ENCODE assay signal across 14 cellular contexts in the genomic region with DNA sequence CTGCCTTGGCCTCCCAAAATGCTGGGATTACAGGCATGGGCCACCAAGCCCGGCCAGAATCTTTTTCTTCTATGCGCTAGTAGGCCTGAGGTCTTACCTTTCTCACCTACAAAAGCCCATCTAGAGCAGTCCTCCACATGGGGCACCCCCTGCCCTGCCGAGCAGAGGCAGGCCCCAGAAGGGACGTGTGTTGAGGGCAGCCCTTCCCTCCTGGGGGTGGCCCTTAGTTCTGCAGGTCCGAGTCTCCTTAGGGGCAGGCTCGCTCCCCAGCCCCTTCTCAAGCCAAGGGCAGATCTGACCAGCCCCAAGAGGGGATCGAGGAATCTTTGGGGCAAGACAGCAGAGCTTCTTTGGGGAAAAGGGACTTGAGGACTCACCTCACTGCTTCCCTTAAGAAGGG. TPM values are rescaled to one million over a fixed set of nuclear protein-coding genes. Genes with fewer than 3 reads are reported as not detected.
DNase-seq lines count a peak whose midpoint lies in the region; ATAC-seq and TF ChIP-seq lines count a peak whose summit lies in the region.
"Had no signal": no experiment of that assay in that cellular context is flagged by ENCODE, and none has a peak within 500 bp of the region (broad histone marks: within the 10 kb centered on the region; RNA-seq: fewer than 3 reads in every experiment).

No MANE protein-coding gene starts in this region.

- peak overlapping the region; percentile 86 for H2BK12ac ChIP-seq in neuronal stem cell (ENCODE audit: low read length)

- H3K23ac ChIP-seq in neuronal stem cell (ENCODE audit: low read depth, low read length, poor library complexity), result no peak overlapping the region

- no peak overlapping the region for H3K4me3 ChIP-seq in neuronal stem cell (ENCODE audit: low read length in 2 of 2)
- H3K4me3 ChIP-seq in vagina, result no peak overlapping the region

- no peaks in the 10 kb centered on the region for H3K79me1 ChIP-seq in neuronal stem cell (ENCODE audit: low read depth, low read length)

- no peak overlapping the region for H3K27ac Mint-ChIP-seq in stimulated activated naive CD8-positive, alpha-beta T cell treated with anti-CD3 and anti-CD28 coated beads, Interleukin-15, amount 100 ng/mL, for 72 hours
- H3K27ac Mint-ChIP-seq: CD8-positive, alpha-beta T cell had no signal

- intact Hi-C loops in vagina (cut with DNase I), result loop anchor here (2.0 to 10.0 kb wide), 3 partner anchors 111 to 401 kb away; a partner anchor contains a TSS

- TF ChIP-seq CTCF in RWPE1 (conservative IDR thresholded peaks at IDR 0.05; ENCODE audit: low read depth) (no peak), vagina (IDR thresholded peaks at IDR 0.05) (no peak)

- no peak overlapping the region for H2BK120ac ChIP-seq in neuronal stem cell (ENCODE audit: low read depth, low read length)

- no peak overlapping the region for H2AFZ ChIP-seq in neuronal stem cell (ENCODE audit: low read length)

- no peak for DNase-seq in stimulated activated naive CD8-positive, alpha-beta T cell treated with anti-CD3 and anti-CD28 coated beads, Interleukin-15, amount 100 ng/mL, for 72 hours
- DNase-seq in stimulated activated naive CD8-positive, alpha-beta T cell treated with anti-CD3 and anti-CD28 coated beads, Interleukin-15, Interleukin-2, amounts not matched to agents 100 U/mL and 50 U/mL, for 24 hours, result no peak
- DNase-seq in RWPE1 (ENCODE audit: low spot score) (no peak), neuronal stem cell (ENCODE audit: low spot score) (no peak), vagina (ENCODE audit: extremely low spot score in 2 of 2) (peak in 1 of 2 donors; percentile 89), NCI-H82 (lab: John Stamatoyannopoulos, UW) (no peak), ACHN (no peak), OCI-M2 (lab: John Stamatoyannopoulos, UW; ENCODE audit: unreplicated experiment) (no peak)
- DNase-seq: DMS153 had no signal

- peak overlapping the region; percentile 62 for H3K27ac ChIP-seq in RWPE1
- no peak overlapping the region for H3K27ac ChIP-seq in neuronal stem cell (replicated peaks; ENCODE audit: low read length)
- peak overlapping the region; percentile 28 for H3K27ac ChIP-seq in vagina
- H3K27ac ChIP-seq: C4-2B had no signal

- no peak overlapping the region for H4K91ac ChIP-seq in neuronal stem cell (ENCODE audit: low read depth, low read length, poor library complexity)

- no CpG with 5 or more reads among the region's 7 CpGs for WGBS in neuronal stem cell (ENCODE audit: extremely low coverage in 2 of 2, insufficient read length in 2 of 2, insufficient replicate concordance in 1 of 2), 2 donors

- H3K4ac ChIP-seq in neuronal stem cell (ENCODE audit: low read length), result no peak overlapping the region

- H3K18ac ChIP-seq in neuronal stem cell (ENCODE audit: low read length), result peak overlapping the region; percentile 83

- peaks cover 5% of the 10 kb centered on the region for H3K27me3 Mint-ChIP-seq in stimulated activated naive CD8-positive, alpha-beta T cell treated with anti-CD3 and anti-CD28 coated beads, Interleukin-15, amount 100 ng/mL, for 72 hours

- H3K9ac ChIP-seq in neuronal stem cell (ENCODE audit: low read depth, low read length, poor library complexity), result no peak overlapping the region

- H3K36me3 ChIP-seq in neuronal stem cell (replicated peaks in 1 of 2; ENCODE audit: control insufficient read depth in 2 of 2, insufficient read depth in 2 of 2, low read length in 2 of 2) (no peaks in the 10 kb centered on the region), vagina (no peaks in the 10 kb centered on the region)
- H3K36me3 ChIP-seq: BE2C had no signal

- H4K8ac ChIP-seq in neuronal stem cell (ENCODE audit: low read depth, low read length), result no peak overlapping the region

- H3K4me3 Mint-ChIP-seq in stimulated activated naive CD8-positive, alpha-beta T cell treated with anti-CD3 and anti-CD28 coated beads, Interleukin-15, amount 100 ng/mL, for 72 hours, result no peak overlapping the region
- H3K4me3 Mint-ChIP-seq: CD8-positive, alpha-beta T cell had no signal

- POLR2A ChIA-PET in RWPE1 (lab: Yijun Ruan, JAX; ENCODE audit: low non-redundant PET), result no interaction called here

- no peaks in the 10 kb centered on the region for H3K9me3 Mint-ChIP-seq in stimulated activated naive CD8-positive, alpha-beta T cell treated with anti-CD3 and anti-CD28 coated beads, Interleukin-15, amount 100 ng/mL, for 72 hours
- H3K9me3 Mint-ChIP-seq: CD8-positive, alpha-beta T cell; IgD-negative memory B cell had no signal

- no peak for TF ChIP-seq POLR2A in vagina (IDR thresholded peaks at IDR 0.05)

- CTCF ChIA-PET in RWPE1 (lab: Yijun Ruan, JAX), result interaction anchor here (0.6 to 1.7 kb wide), 16 partner anchors 9 to 403 kb away, joined by 3 to 13 read pairs (median 4); a partner anchor contains a TSS

- H2BK15ac ChIP-seq in neuronal stem cell (ENCODE audit: low read length), result peak overlapping the region; percentile 7

- no peak overlapping the region for H2BK5ac ChIP-seq in neuronal stem cell (ENCODE audit: low read length)

- H3K27me3 ChIP-seq in neuronal stem cell (ENCODE audit: control insufficient read depth in 3 of 3, insufficient read depth in 3 of 3, low read depth in 1 of 3, low read length in 3 of 3), result no peaks in the 10 kb centered on the region
- H3K27me3 ChIP-seq in vagina, result no peaks in the 10 kb centered on the region
- H3K27me3 ChIP-seq: BE2C had no signal

- H3K4me1 Mint-ChIP-seq in stimulated activated naive CD8-positive, alpha-beta T cell treated with anti-CD3 and anti-CD28 coated beads, Interleukin-15, amount 100 ng/mL, for 72 hours, result peaks cover 52% of the 10 kb centered on the region
- H3K4me1 Mint-ChIP-seq: IgD-negative memory B cell had no signal

- peak overlapping the region; percentile 48 for H2AK5ac ChIP-seq in neuronal stem cell (ENCODE audit: low read depth, low read length)

- H3K4me1 ChIP-seq in neuronal stem cell (ENCODE audit: control insufficient read depth in 2 of 2, insufficient read depth in 1 of 2, low read depth in 1 of 2, low read length in 2 of 2) (no peaks in the 10 kb centered on the region), vagina (peaks cover 38% of the 10 kb centered on the region)
- H3K4me1 ChIP-seq: BE2C had no signal

- H3K14ac ChIP-seq in neuronal stem cell (ENCODE audit: low read length), result no peak overlapping the region

- ATAC-seq in stimulated activated naive CD8-positive, alpha-beta T cell treated with anti-CD3 and anti-CD28 coated beads, Interleukin-15, amount 100 ng/mL, for 72 hours, result peak; percentile 19
- no peak for ATAC-seq in stimulated activated naive CD8-positive, alpha-beta T cell treated with anti-CD3 and anti-CD28 coated beads, Interleukin-15, Interleukin-2, amounts not matched to agents 100 U/mL and 50 U/mL, for 24 hours

- H3K9me3 ChIP-seq in neuronal stem cell (replicated peaks in 1 of 2; ENCODE audit: control insufficient read depth in 2 of 2, insufficient read depth in 1 of 2, low read depth in 1 of 2, low read length in 2 of 2) (no peaks in the 10 kb centered on the region), vagina (no peaks in the 10 kb centered on the region)
- H3K9me3 ChIP-seq: BE2C had no signal

- in situ Hi-C loops in ACHN (cut with HindIII; ENCODE audit: low pct_ligation_motif_present, low pct_unique_long_range_greater_than_20kb, low sequenced_read_pairs), result no loop called here

- no peak overlapping the region for H3K4me2 ChIP-seq in neuronal stem cell (ENCODE audit: insufficient read depth, low read length, poor library complexity, severe bottlenecking)

RNA-seq across cellular contexts. Expression of a gene that starts 17.9 kb away (rescaled TPM):
- 0.17 TPM for polyA plus RNA-seq in neuronal stem cell (2013, experiment 1 of 2)
- 0.40 TPM for polyA plus RNA-seq in neuronal stem cell (2013, experiment 2 of 2)
- total RNA-seq in vagina, result 14.2 TPM
- total RNA-seq: CD8-positive, alpha-beta T cell had no signal
- polyA plus RNA-seq: IgD-negative memory B cell had no signal

RNA-seq across cellular contexts. Expression of a gene that starts 49.6 kb away (rescaled TPM):
- polyA plus RNA-seq in neuronal stem cell (2013, experiment 1 of 2), result 0.14 TPM
- 0.12 TPM for polyA plus RNA-seq in neuronal stem cell (2013, experiment 2 of 2)
- total RNA-seq in vagina, result 0.74 TPM
- total RNA-seq: CD8-positive, alpha-beta T cell had no signal
- polyA plus RNA-seq: AG04450 had no signal
